In the genomic region with DNA sequence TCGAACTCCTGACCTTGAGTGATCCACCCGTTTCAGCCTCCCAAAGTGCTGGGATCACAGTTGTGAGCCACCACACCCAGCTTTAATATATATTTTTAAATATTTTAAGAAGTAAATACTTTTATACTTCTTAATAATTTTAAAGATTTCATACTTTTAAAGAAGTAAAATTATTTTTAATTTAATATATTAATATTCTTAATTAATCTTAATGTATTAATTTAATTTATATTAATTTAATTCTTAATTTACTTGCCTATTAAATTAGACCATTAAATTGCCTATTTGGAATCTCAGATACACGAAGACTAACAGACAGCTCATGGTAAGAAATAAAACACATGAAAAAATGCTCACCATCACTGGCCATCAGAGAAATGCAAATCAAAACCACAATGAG, we compare ENCODE assay signal across 7 cellular contexts.
"Had no signal": no experiment of that assay in that cellular context is flagged by ENCODE, and none has a peak within 500 bp of the region (broad histone marks: within the 10 kb centered on the region; RNA-seq: fewer than 3 reads in every experiment).

No MANE protein-coding gene starts in this region.

- FAIRE-seq: H1, H54, HTR-8/SVneo had no signal

- H3K4me2 ChIP-seq: GM23338 had no signal

- DNase-seq: H9, HCEC 1CT, IMR-90 had no signal

- ATAC-seq: GM23338 had no signal

- H3K9me3 Mint-ChIP-seq: H9 had no signal

- H3K27ac Mint-ChIP-seq: GM23338, H9 had no signal

- H3K4me1 Mint-ChIP-seq: GM23338, H9 had no signal

- H3K4me3 ChIP-seq: GM23338 had no signal

- H3K4me3 Mint-ChIP-seq: GM23338, H9 had no signal
